In the genomic region with DNA sequence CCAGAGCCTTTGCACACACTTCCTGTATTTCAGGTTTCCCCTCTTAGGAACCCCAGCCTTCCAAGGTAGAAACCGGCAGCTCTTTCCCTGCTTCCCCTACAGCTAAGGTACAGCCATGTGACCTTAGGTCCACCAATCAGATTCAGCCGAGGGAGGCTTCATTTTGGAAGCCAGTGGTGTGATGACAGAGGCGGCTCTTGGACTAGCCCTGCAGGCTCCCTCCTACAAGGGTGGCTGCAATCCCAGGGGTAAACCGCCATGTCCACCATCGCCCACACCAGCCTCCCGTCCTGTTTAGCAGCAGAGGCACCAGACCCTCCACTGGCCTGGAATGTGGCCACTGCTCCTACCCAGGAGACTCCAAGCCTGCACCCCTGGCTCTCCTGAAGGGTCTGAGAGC, we compare ENCODE assay signal across 17 cellular contexts.
DNase-seq lines count a peak whose midpoint lies in the region; ATAC-seq, FAIRE-seq and TF ChIP-seq lines count a peak whose summit lies in the region.
"Had no signal": no experiment of that assay in that cellular context is flagged by ENCODE, and none has a peak within 500 bp of the region (broad histone marks: within the 10 kb centered on the region; RNA-seq: fewer than 3 reads in every experiment).

No MANE protein-coding gene starts in this region.

- H2BK15ac ChIP-seq in H1 (ENCODE audit: low read length) = no peak overlapping the region

- TF ChIP-seq POLR2A in H1 (IDR thresholded peaks at IDR 0.05; ENCODE audit: control extremely low read depth in 1 of 2, low read depth in 2 of 2, low read length in 2 of 2) = no peak
- no peak for TF ChIP-seq POLR2A in esophagus muscularis mucosa (IDR thresholded peaks at IDR 0.05; ENCODE audit: low read depth)

- no peak overlapping the region for H2BK12ac ChIP-seq in H1 (ENCODE audit: low read depth, low read length)

- H3K4me1 ChIP-seq in H1 (replicated peaks in 1 of 4; ENCODE audit: control insufficient read depth in 3 of 4, insufficient read depth in 4 of 4, low read length in 3 of 4) (peaks cover 0 to 3% (median 0%) of the 10 kb centered on the region in 4 experiments; a peak in 2 of 7 replicates), esophagus muscularis mucosa (no peaks in the 10 kb centered on the region)

- FAIRE-seq in H1 (lab: Jason Lieb, UNC) = no peak
- FAIRE-seq: D721Med had no signal

- H4K20me1 ChIP-seq in H1 (replicated peaks in 1 of 2; ENCODE audit: control insufficient read depth in 1 of 2, insufficient read depth in 2 of 2, low read length in 2 of 2) = no peaks in the 10 kb centered on the region

- no peaks in the 10 kb centered on the region for H3K36me3 Mint-ChIP-seq in activated CD8-positive, alpha-beta memory T cell treated with anti-CD3 and anti-CD28 coated beads, Interleukin-2, amount 10 ng/mL, durations not matched to agents 7 days and 5 days
- H3K36me3 Mint-ChIP-seq in osteocyte (ENCODE audit: unreplicated experiment) = no peaks in the 10 kb centered on the region
- H3K36me3 Mint-ChIP-seq: CD8-positive, alpha-beta T cell had no signal

- H2BK120ac ChIP-seq in H1 (replicated peaks; ENCODE audit: low read depth, low read length) = no peak overlapping the region

- CTCF ChIA-PET in activated CD8-positive, alpha-beta memory T cell treated with anti-CD3 and anti-CD28 coated beads, Interleukin-2, amount 10 ng/mL, durations not matched to agents 7 days and 5 days (lab: Charles Lee) = interaction anchor here (2.4 kb wide), 1 partner anchor 11 kb away, joined by 8 read pairs; no protein-coding TSS in a partner anchor
- CTCF ChIA-PET in H1 (lab: Charles Lee; ENCODE audit: partially characterized antibody) = interaction anchor here (1.0 kb wide), 1 partner anchor 244 kb away, joined by 3 read pairs; no protein-coding TSS in a partner anchor

- ATAC-seq in activated CD8-positive, alpha-beta memory T cell treated with anti-CD3 and anti-CD28 coated beads, Interleukin-2, amount 10 ng/mL, durations not matched to agents 7 days and 5 days = no peak
- ATAC-seq: CD8-positive, alpha-beta T cell had no signal

- POLR2A ChIA-PET in H1 (lab: Charles Lee; ENCODE audit: partially characterized antibody) = no interaction called here

- H3K27ac ChIP-seq in H1 (ENCODE audit: low read depth, low read length) = no peak overlapping the region
- no peak overlapping the region for H3K27ac ChIP-seq in esophagus muscularis mucosa (replicated peaks in 1 of 4)

- H3K18ac ChIP-seq in H1 (ENCODE audit: extremely low read depth, low read length) = no peak overlapping the region

- H2AFZ ChIP-seq in H1 (ENCODE audit: low read length) = peak overlapping the region; percentile 66; the same call in 1 of the 2 replicates

- H3K4me3 Mint-ChIP-seq in activated CD8-positive, alpha-beta memory T cell treated with anti-CD3 and anti-CD28 coated beads, Interleukin-2, amount 10 ng/mL, durations not matched to agents 7 days and 5 days = no peak overlapping the region
- H3K4me3 Mint-ChIP-seq in osteocyte (ENCODE audit: unreplicated experiment) = no peak overlapping the region
- H3K4me3 Mint-ChIP-seq: CD8-positive, alpha-beta T cell had no signal

- intact Hi-C loops in esophagus muscularis mucosa (cut with DNase I) = no loop called here

- TF ChIP-seq RAD21 in H1 (IDR thresholded peaks at IDR 0.05 in 1 of 2, conservative IDR thresholded peaks at IDR 0.05 in 1 of 2; ENCODE audit: low read depth in 2 of 2, low read length in 2 of 2) = no peak

- no peak overlapping the region for H3K4ac ChIP-seq in H1 (replicated peaks; ENCODE audit: insufficient read length, low read depth, low read length)

- no peak overlapping the region for H4K8ac ChIP-seq in H1 (ENCODE audit: extremely low read depth, insufficient read depth, low read length)

- H2BK5ac ChIP-seq in H1 (ENCODE audit: low read depth, low read length) = no peak overlapping the region

- H3K36me3 ChIP-seq in H1 (ENCODE audit: control insufficient read depth in 2 of 4, insufficient read depth in 4 of 4, low read length in 3 of 4) (no peaks in the 10 kb centered on the region), esophagus muscularis mucosa (no peaks in the 10 kb centered on the region)

- no peaks in the 10 kb centered on the region for H3K23me2 ChIP-seq in H1 (ENCODE audit: low read depth, low read length)

- H2BK20ac ChIP-seq in H1 (ENCODE audit: low read length) = no peak overlapping the region

- no peak overlapping the region for H4K5ac ChIP-seq in H1 (ENCODE audit: insufficient read length, low read depth, low read length)

- no peak overlapping the region for H3K23ac ChIP-seq in H1 (ENCODE audit: insufficient read length)

- no peak overlapping the region for H3K27ac Mint-ChIP-seq in activated CD8-positive, alpha-beta memory T cell treated with anti-CD3 and anti-CD28 coated beads, Interleukin-2, amount 10 ng/mL, durations not matched to agents 7 days and 5 days
- H3K27ac Mint-ChIP-seq in osteocyte (ENCODE audit: unreplicated experiment) = no peak overlapping the region
- H3K27ac Mint-ChIP-seq: CD8-positive, alpha-beta T cell had no signal

- H3K9me3 Mint-ChIP-seq in activated CD8-positive, alpha-beta memory T cell treated with anti-CD3 and anti-CD28 coated beads, Interleukin-2, amount 10 ng/mL, durations not matched to agents 7 days and 5 days (ENCODE audit: low read depth) = no peaks in the 10 kb centered on the region
- no peaks in the 10 kb centered on the region for H3K9me3 Mint-ChIP-seq in osteocyte (ENCODE audit: unreplicated experiment)
- H3K9me3 Mint-ChIP-seq: CD8-positive, alpha-beta T cell had no signal

- TF ChIP-seq CTCF in H1 (IDR thresholded peaks at IDR 0.05; ENCODE audit: control extremely low read depth in 1 of 3, insufficient read depth in 1 of 3, low read depth in 1 of 3, low read length in 3 of 3) (no peak), osteocyte (IDR thresholded peaks at IDR 0.05) (no peak), esophagus muscularis mucosa (IDR thresholded peaks at IDR 0.05) (no peak)

- H2AK5ac ChIP-seq in H1 (ENCODE audit: low read depth, low read length) = no peak overlapping the region

- H3K9me3 ChIP-seq in H1 (ENCODE audit: insufficient read depth in 2 of 2, low read depth in 1 of 2, low read length in 1 of 2) = no peaks in the 10 kb centered on the region
- H3K9me3 ChIP-seq in esophagus muscularis mucosa = no peaks in the 10 kb centered on the region

- H3K79me1 ChIP-seq in H1 (ENCODE audit: low read depth, low read length) = no peaks in the 10 kb centered on the region

- no peaks in the 10 kb centered on the region for H3K27me3 Mint-ChIP-seq in activated CD8-positive, alpha-beta memory T cell treated with anti-CD3 and anti-CD28 coated beads, Interleukin-2, amount 10 ng/mL, durations not matched to agents 7 days and 5 days
- H3K27me3 Mint-ChIP-seq in osteocyte (ENCODE audit: unreplicated experiment) = no peaks in the 10 kb centered on the region

- WGBS in H1 (ENCODE audit: extremely low coverage in 1 of 2, insufficient coverage in 1 of 2, insufficient read length in 1 of 2, insufficient replicate concordance in 2 of 2, low coverage in 1 of 2, low lambda C conversion rate in 2 of 2, missing lambda C conversion rate in 1 of 2), 2 experiments = 92% methylated on average over 6 of the region's 6 CpGs; no CpG with 5 or more reads in 1 of the 2 experiments
- WGBS in esophagus muscularis mucosa = 90% methylated on average over 6 of the region's 6 CpGs

- no peak overlapping the region for H3K4me3 ChIP-seq in H1 (ENCODE audit: extremely low read depth in 1 of 4, insufficient read depth in 2 of 4, low read depth in 3 of 4, low read length in 4 of 4)
- no peak overlapping the region for H3K4me3 ChIP-seq in esophagus muscularis mucosa

- no peak for TF ChIP-seq EP300 in H1 (IDR thresholded peaks at IDR 0.05; ENCODE audit: borderline replicate concordance in 1 of 2, low read depth in 2 of 2, low read length in 2 of 2)
- TF ChIP-seq EP300 in esophagus muscularis mucosa (IDR thresholded peaks at IDR 0.05) = no peak

- no peak overlapping the region for H3K4me2 ChIP-seq in H1 (ENCODE audit: insufficient read depth in 1 of 2, low read depth in 2 of 2, low read length in 2 of 2)

- H3K4me1 Mint-ChIP-seq in activated CD8-positive, alpha-beta memory T cell treated with anti-CD3 and anti-CD28 coated beads, Interleukin-2, amount 10 ng/mL, durations not matched to agents 7 days and 5 days = no peaks in the 10 kb centered on the region
- peaks cover 25% of the 10 kb centered on the region for H3K4me1 Mint-ChIP-seq in osteocyte (ENCODE audit: unreplicated experiment)

- peak; percentile 12 for DNase-seq in activated CD8-positive, alpha-beta memory T cell treated with anti-CD3 and anti-CD28 coated beads, Interleukin-2, amount 10 ng/mL, durations not matched to agents 7 days and 5 days
- no peak for DNase-seq in activated CD8-positive, alpha-beta memory T cell treated with anti-CD3 and anti-CD28 coated beads, Interleukin-2, amount 50 U/mL, for 4 hours
- DNase-seq in H1 (ENCODE audit: low read depth in 1 of 2, low spot score in 2 of 2) (no peak), osteocyte (ENCODE audit: extremely low spot score, unreplicated experiment) (peak; percentile 68), esophagus muscularis mucosa (ENCODE audit: extremely low spot score) (no peak), SIG-M5 treated with dmso at 0.1 percent for 504 hours (lab: John Stamatoyannopoulos, UW; ENCODE audit: unreplicated experiment) (no peak), middle frontal gyrus (ENCODE audit: extremely low spot score, low spot score) (no peak)
- DNase-seq in stimulated activated CD4-positive, alpha-beta T cell treated with anti-CD3 and anti-CD28 coated beads, Interleukin-2, amount 100 ng/mL, for 24 hours = no peak
- DNase-seq: CD8-positive, alpha-beta T cell; DMS79 treated with DMSO at 0.1 percent for 48 hours; H7; IMR-90; NCI-H187 treated with DMSO at 0.1 percent for 48 hours; NCI-H345; NCI-H526; RPMI8226 had no signal

- no peaks in the 10 kb centered on the region for H3K79me2 ChIP-seq in H1 (ENCODE audit: control insufficient read depth in 1 of 2, insufficient read depth in 2 of 2, low read length in 2 of 2)

- H3K9ac ChIP-seq in H1 (replicated peaks in 1 of 4; ENCODE audit: extremely low read depth in 1 of 4, low read depth in 3 of 4, low read length in 3 of 4) = no peak overlapping the region

- H3K14ac ChIP-seq in H1 (ENCODE audit: insufficient read length) = no peak overlapping the region

- H3K27me3 ChIP-seq in H1 (replicated peaks in 1 of 4; ENCODE audit: control insufficient read depth in 3 of 4, extremely low read depth in 1 of 4, insufficient read depth in 3 of 4, low read length in 3 of 4) (no peaks in the 10 kb centered on the region), esophagus muscularis mucosa (peaks cover 0 to 65% (median 0%) of the 10 kb centered on the region in 4 donors)

- H3K56ac ChIP-seq in H1 (replicated peaks; ENCODE audit: insufficient read length, low read depth, low read length) = no peak overlapping the region

- H4K91ac ChIP-seq in H1 (replicated peaks; ENCODE audit: insufficient read length, low read length) = no peak overlapping the region

Comparison
In these comparisons a context has a peak if more than half of its experiments do, and no peak if none do; other contexts are left out.
1. DNase-seq: peak in activated CD8-positive, alpha-beta memory T cell treated with anti-CD3 and anti-CD28 coated beads, Interleukin-2, amount 10 ng/mL, durations not matched to agents 7 days and 5 days (single experiment) and osteocyte (single experiment); none in activated CD8-positive, alpha-beta memory T cell treated with anti-CD3 and anti-CD28 coated beads, Interleukin-2, amount 50 U/mL, for 4 hours (single experiment), H1 (0 of 2), stimulated activated CD4-positive, alpha-beta T cell treated with anti-CD3 and anti-CD28 coated beads, Interleukin-2, amount 100 ng/mL, for 24 hours (0 of 2), esophagus muscularis mucosa (single experiment), SIG-M5 treated with dmso at 0.1 percent for 504 hours (single experiment) and middle frontal gyrus (single experiment).